ENCODE assay signal across 23 cellular contexts in the genomic region with DNA sequence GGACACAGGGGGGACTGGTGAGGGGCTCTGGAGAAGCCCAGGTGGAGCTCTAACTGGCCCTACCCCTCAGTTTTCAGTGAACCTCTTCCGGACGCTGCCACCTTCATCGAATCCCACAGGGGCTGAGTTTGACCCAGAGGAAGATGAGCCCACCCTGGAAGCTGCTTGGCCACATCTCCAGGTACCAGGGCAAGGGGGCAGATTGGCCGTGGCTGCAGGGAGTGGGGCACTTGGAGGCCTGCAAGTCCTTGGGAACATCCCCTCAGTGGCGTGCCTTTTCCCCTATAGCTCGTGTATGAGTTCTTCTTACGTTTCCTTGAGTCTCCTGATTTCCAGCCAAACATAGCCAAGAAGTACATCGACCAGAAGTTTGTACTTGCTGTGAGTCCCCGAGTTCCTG.
"Had no signal": no experiment of that assay in that cellular context is flagged by ENCODE, and none has a peak within 500 bp of the region (broad histone marks: within the 10 kb centered on the region; RNA-seq: fewer than 3 reads in every experiment).

No MANE protein-coding gene starts in this region.

- H3K9me3 Mint-ChIP-seq: immature natural killer cell; naive thymus-derived CD8-positive, alpha-beta T cell; nephron; stimulated activated naive B cell treated with anti-CD40 and anti-IgM and Interleukin-4, amounts not matched to agents 10 μg/mL and 1 μg/mL and 100 μg/mL, for 72 hours had no signal

- ATAC-seq: left colon; left lung; lower lobe of right lung; naive thymus-derived CD8-positive, alpha-beta T cell; right lobe of liver; stimulated activated naive B cell treated with anti-CD40 and anti-IgM and Interleukin-4, amounts not matched to agents 10 μg/mL and 1 μg/mL and 100 μg/mL, for 72 hours; stimulated activated naive CD8-positive, alpha-beta T cell treated with anti-CD3 and anti-CD28 coated beads, Interleukin-15, Interleukin-2, amounts not matched to agents 100 U/mL and 50 U/mL, for 24 hours had no signal

- H3K27ac Mint-ChIP-seq: nephron; progenitor cell of endocrine pancreas; stimulated activated naive B cell treated with anti-CD40 and anti-IgM and Interleukin-4, amounts not matched to agents 10 μg/mL and 1 μg/mL and 100 μg/mL, for 72 hours had no signal

- H3K27me3 Mint-ChIP-seq: naive thymus-derived CD8-positive, alpha-beta T cell; progenitor cell of endocrine pancreas; stimulated activated naive B cell treated with anti-CD40 and anti-IgM and Interleukin-4, amounts not matched to agents 10 μg/mL and 1 μg/mL and 100 μg/mL, for 72 hours had no signal

- H3K4me3 Mint-ChIP-seq: immature natural killer cell; naive thymus-derived CD8-positive, alpha-beta T cell; nephron; stimulated activated naive B cell treated with anti-CD40 and anti-IgM and Interleukin-4, amounts not matched to agents 10 μg/mL and 1 μg/mL and 100 μg/mL, for 72 hours had no signal

- DNase-seq: hypothalamus; immature natural killer cell; kidney; left colon; lower lobe of right lung; mammary epithelial cell; mesenchymal stem cell; naive thymus-derived CD8-positive, alpha-beta T cell; stimulated activated CD4-positive, alpha-beta T cell treated with anti-CD3 and anti-CD28 coated beads, Interleukin-1b, Interleukin-23, amount 100 ng/mL, for 48 hours; stimulated activated CD4-positive, alpha-beta T cell treated with anti-CD3 and anti-CD28 coated beads, Interleukin-2, amount 100 ng/mL, for 48 hours; stimulated activated CD4-positive, alpha-beta T cell treated with anti-CD3 and anti-CD28 coated beads, Interleukin-4, amount 100 ng/mL, for 4 hours; stimulated activated CD8-positive, alpha-beta memory T cell treated with anti-CD3 and anti-CD28 coated beads, Interleukin-4, amount 100 ng/mL, for 48 hours; stimulated activated naive B cell treated with anti-CD40 and anti-IgM and Interleukin-4, amounts not matched to agents 10 μg/mL and 1 μg/mL and 100 μg/mL, for 72 hours; stimulated activated naive CD8-positive, alpha-beta T cell treated with anti-CD3 and anti-CD28 coated beads, Interleukin-15, Interleukin-2, amounts not matched to agents 100 U/mL and 50 U/mL, for 24 hours; stomach; testis; thyroid gland; transverse colon; upper lobe of left lung had no signal
